In genomic region chr5:173781826-173782670, GRCh38 we compare ENCODE assay signal across 8 cellular contexts.
DNase-seq lines count a peak whose midpoint lies in the region; ATAC-seq and TF ChIP-seq lines count a peak whose summit lies in the region.

No MANE protein-coding gene starts in this region.

- POLR2A ChIA-PET in PC-3 (lab: Charles Lee; ENCODE audit: unreplicated experiment): no interaction called here

- H3K4me1 ChIP-seq in PC-3 (ENCODE audit: insufficient read depth, low read length) (peaks cover 26% of the 10 kb centered on the region), neural progenitor cell (peaks cover 12% of the 10 kb centered on the region)

- no TSS peak for BruUV-seq in PC-3 (replicated peaks; lab: Mats Ljungman, UMichigan)

- ATAC-seq in PC-3: peak; percentile 79
- ATAC-seq in activated T-cell treated with anti-CD3 and anti-CD28 coated beads, Interleukin-2, amount 50 U/mL, for 72 hours (replicated peaks in 1 of 2): peak; percentile 60 to 81
- ATAC-seq in stimulated activated naive CD8-positive, alpha-beta T cell treated with anti-CD3 and anti-CD28 coated beads, Interleukin-15, amount 100 ng/mL, for 72 hours: peak; percentile 66

- H3K27ac Mint-ChIP-seq in activated T-cell treated with anti-CD3 and anti-CD28 coated beads, Interleukin-2, amount 50 U/mL, for 72 hours: peak overlapping the region; percentile 75
- H3K27ac Mint-ChIP-seq in neural progenitor cell: peak overlapping the region; percentile 38
- peak overlapping the region; percentile 91 for H3K27ac Mint-ChIP-seq in stimulated activated naive CD8-positive, alpha-beta T cell treated with anti-CD3 and anti-CD28 coated beads, Interleukin-15, amount 100 ng/mL, for 72 hours

- CTCF ChIA-PET in PC-3 (lab: Charles Lee): no interaction called here

- H3K9me2 ChIP-seq in PC-3 (replicated peaks; ENCODE audit: low read length): no peaks in the 10 kb centered on the region

- H3K9ac ChIP-seq in PC-3 (ENCODE audit: low read length) (peak overlapping the region; percentile 45), neural progenitor cell (no peak overlapping the region)

- H3K9me3 ChIP-seq in PC-3 (ENCODE audit: low read length) (no peaks in the 10 kb centered on the region), neural progenitor cell (ENCODE audit: low read depth) (no peaks in the 10 kb centered on the region)

- H3K27ac ChIP-seq in PC-3 (ENCODE audit: low read length): peak overlapping the region; percentile 76
- H3K27ac ChIP-seq in neural progenitor cell: no peak overlapping the region

- H2AFZ ChIP-seq in PC-3 (ENCODE audit: low read length) (peak overlapping the region; percentile 76), neural progenitor cell (replicated peaks) (no peak overlapping the region)

- H3K4me1 Mint-ChIP-seq in activated T-cell treated with anti-CD3 and anti-CD28 coated beads, Interleukin-2, amount 50 U/mL, for 72 hours (ENCODE audit: low read depth): peaks cover 21% of the 10 kb centered on the region
- H3K4me1 Mint-ChIP-seq in neural progenitor cell: peaks cover 33% of the 10 kb centered on the region
- peaks cover 19% of the 10 kb centered on the region for H3K4me1 Mint-ChIP-seq in stimulated activated naive CD8-positive, alpha-beta T cell treated with anti-CD3 and anti-CD28 coated beads, Interleukin-15, amount 100 ng/mL, for 72 hours

- H3K36me3 ChIP-seq in PC-3 (ENCODE audit: low read depth, low read length) (no peaks in the 10 kb centered on the region), neural progenitor cell (no peaks in the 10 kb centered on the region)

- TF ChIP-seq CTCF in PC-3 (conservative IDR thresholded peaks at IDR 0.05; ENCODE audit: low read depth, low read length) (no peak), neural progenitor cell (IDR thresholded peaks at IDR 0.05) (no peak)

- peaks cover 0 to 2% of the 10 kb centered on the region in 2 donors for H3K9me3 Mint-ChIP-seq in activated T-cell treated with anti-CD3 and anti-CD28 coated beads, Interleukin-2, amount 50 U/mL, for 72 hours
- H3K9me3 Mint-ChIP-seq in neural progenitor cell: no peaks in the 10 kb centered on the region
- peaks cover 0 to 10% of the 10 kb centered on the region in 2 donors for H3K9me3 Mint-ChIP-seq in stimulated activated naive CD8-positive, alpha-beta T cell treated with anti-CD3 and anti-CD28 coated beads, Interleukin-15, amount 100 ng/mL, for 72 hours

- H3K79me2 ChIP-seq in PC-3 (ENCODE audit: low read length): no peaks in the 10 kb centered on the region
- no peaks in the 10 kb centered on the region for H3K79me2 ChIP-seq in neural progenitor cell (ENCODE audit: low read depth)

- DNase-seq in EL (peak; percentile 94), PC-3 (peak; percentile 75), fibroblast of gingiva (ENCODE audit: low read depth) (peak; percentile 97), neural progenitor cell (ENCODE audit: low spot score) (no peak), OCI-M2 (lab: John Stamatoyannopoulos, UW; ENCODE audit: unreplicated experiment) (no peak), NCI-H2029 treated with DMSO at 0.1 percent for 48 hours (lab: John Stamatoyannopoulos, UW) (no peak)
- peak; percentile 40 to 50 for DNase-seq in activated T-cell treated with anti-CD3 and anti-CD28 coated beads, Interleukin-2, amount 50 U/mL, for 72 hours
- peak; percentile 10 to 32 for DNase-seq in stimulated activated naive CD8-positive, alpha-beta T cell treated with anti-CD3 and anti-CD28 coated beads, Interleukin-15, amount 100 ng/mL, for 72 hours

- H3K4me3 ChIP-seq in PC-3 (ENCODE audit: low read length): 0 out of 2 replicates have a peak overlapping the region, but pooled peaks have one; percentile 3
- no peak overlapping the region for H3K4me3 ChIP-seq in neural progenitor cell

- H4K20me1 ChIP-seq in PC-3 (ENCODE audit: low read length) (no peaks in the 10 kb centered on the region), neural progenitor cell (ENCODE audit: low read depth) (no peaks in the 10 kb centered on the region)

- no peaks in the 10 kb centered on the region for H3K27me3 ChIP-seq in PC-3 (ENCODE audit: low read length)
- no peaks in the 10 kb centered on the region for H3K27me3 ChIP-seq in neural progenitor cell

- H3F3A ChIP-seq in PC-3 (ENCODE audit: low read length, unreplicated experiment) (peaks cover 3% of the 10 kb centered on the region), neural progenitor cell (ENCODE audit: low read depth) (peaks cover 18% of the 10 kb centered on the region)

- no peaks in the 10 kb centered on the region for H3K36me3 Mint-ChIP-seq in activated T-cell treated with anti-CD3 and anti-CD28 coated beads, Interleukin-2, amount 50 U/mL, for 72 hours (ENCODE audit: insufficient read depth in 2 of 2)
- H3K36me3 Mint-ChIP-seq in neural progenitor cell: no peaks in the 10 kb centered on the region

- intact Hi-C loops in PC-3 (cut with micrococcal nuclease): no loop called here

- H3K4me2 ChIP-seq in PC-3 (ENCODE audit: low read length) (peak overlapping the region; percentile 56), neural progenitor cell (no peak overlapping the region)

- H3K27me3 Mint-ChIP-seq in activated T-cell treated with anti-CD3 and anti-CD28 coated beads, Interleukin-2, amount 50 U/mL, for 72 hours (ENCODE audit: low read depth): no peaks in the 10 kb centered on the region
- H3K27me3 Mint-ChIP-seq in neural progenitor cell (ENCODE audit: insufficient read depth, low read depth): no peaks in the 10 kb centered on the region
- H3K27me3 Mint-ChIP-seq in stimulated activated naive CD8-positive, alpha-beta T cell treated with anti-CD3 and anti-CD28 coated beads, Interleukin-15, amount 100 ng/mL, for 72 hours: no peaks in the 10 kb centered on the region

- H3K4me3 Mint-ChIP-seq in activated T-cell treated with anti-CD3 and anti-CD28 coated beads, Interleukin-2, amount 50 U/mL, for 72 hours: peak overlapping the region; percentile 38 to 46
- no peak overlapping the region for H3K4me3 Mint-ChIP-seq in neural progenitor cell
- peak overlapping the region; percentile 23 to 40 for H3K4me3 Mint-ChIP-seq in stimulated activated naive CD8-positive, alpha-beta T cell treated with anti-CD3 and anti-CD28 coated beads, Interleukin-15, amount 100 ng/mL, for 72 hours

Comparison
In these comparisons a context has a peak if more than half of its experiments do, and no peak if none do; other contexts are left out.
1. DNase-seq: peak in EL (single experiment), PC-3 (single experiment), activated T-cell treated with anti-CD3 and anti-CD28 coated beads, Interleukin-2, amount 50 U/mL, for 72 hours (2 of 2), fibroblast of gingiva (single experiment) and stimulated activated naive CD8-positive, alpha-beta T cell treated with anti-CD3 and anti-CD28 coated beads, Interleukin-15, amount 100 ng/mL, for 72 hours (2 of 2); none in neural progenitor cell (single experiment), OCI-M2 (single experiment) and NCI-H2029 treated with DMSO at 0.1 percent for 48 hours (single experiment).
2. H3K27ac Mint-ChIP-seq: peak in every context shown above with its lines; median percentile 91 in stimulated activated naive CD8-positive, alpha-beta T cell treated with anti-CD3 and anti-CD28 coated beads, Interleukin-15, amount 100 ng/mL, for 72 hours; 75 in activated T-cell treated with anti-CD3 and anti-CD28 coated beads, Interleukin-2, amount 50 U/mL, for 72 hours; 38 in neural progenitor cell.
3. Peak in every context shown above with its lines, with median percentiles within 50 percentile points of each other: ATAC-seq.